In the genomic region with DNA sequence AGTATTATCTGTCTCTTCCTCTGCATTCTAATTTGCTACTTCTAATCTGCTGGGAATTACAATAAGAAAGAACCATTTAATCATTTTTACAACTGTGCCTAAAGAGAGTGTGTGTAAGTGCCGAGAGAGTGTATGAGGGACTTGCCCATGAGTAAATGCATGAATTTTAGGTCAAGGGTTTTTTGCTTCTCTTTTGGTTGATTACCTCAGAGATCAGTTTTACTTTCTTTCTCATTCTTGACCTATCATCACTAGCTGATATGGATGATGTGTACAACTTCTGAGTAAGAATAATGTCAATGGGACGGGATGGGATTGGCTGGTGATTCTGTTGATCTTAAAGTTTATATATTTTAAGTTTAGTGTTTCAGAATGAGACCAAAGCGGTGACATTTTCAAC, we compare ENCODE assay signal across 9 cellular contexts. TPM values are rescaled to one million over a fixed set of nuclear protein-coding genes. Genes with fewer than 3 reads are reported as not detected.
DNase-seq lines count a peak whose midpoint lies in the region; ATAC-seq, FAIRE-seq and TF ChIP-seq lines count a peak whose summit lies in the region.
"Had no signal": no experiment of that assay in that cellular context is flagged by ENCODE, and none has a peak within 500 bp of the region (broad histone marks: within the 10 kb centered on the region; RNA-seq: fewer than 3 reads in every experiment).

No MANE protein-coding gene starts in this region.

- TF ChIP-seq CTCF in esophagus squamous epithelium (IDR thresholded peaks at IDR 0.05) (no peak), psoas muscle (IDR thresholded peaks at IDR 0.05) (no peak), smooth muscle cell (IDR thresholded peaks at IDR 0.05; ENCODE audit: borderline replicate concordance, insufficient read depth, poor library complexity, severe bottlenecking) (no peak)

- peak in 1 of 4 donors; percentile 20 for TF ChIP-seq POLR2A in esophagus squamous epithelium (IDR thresholded peaks at IDR 0.05)

- H3K9me3 ChIP-seq in esophagus squamous epithelium: no peaks in the 10 kb centered on the region
- no peaks in the 10 kb centered on the region for H3K9me3 ChIP-seq in HAP-1
- H3K9me3 ChIP-seq in psoas muscle: no peaks in the 10 kb centered on the region
- no peaks in the 10 kb centered on the region for H3K9me3 ChIP-seq in smooth muscle cell (replicated peaks; ENCODE audit: low read depth)

- no peaks in the 10 kb centered on the region for H3K79me2 ChIP-seq in smooth muscle cell (ENCODE audit: low read depth)

- H3K9ac ChIP-seq in smooth muscle cell (ENCODE audit: low read depth): no peak overlapping the region

- H3K4me1 ChIP-seq in esophagus squamous epithelium (no peaks in the 10 kb centered on the region), HAP-1 (no peaks in the 10 kb centered on the region), psoas muscle (no peaks in the 10 kb centered on the region), smooth muscle cell (ENCODE audit: low read depth) (no peaks in the 10 kb centered on the region)

- peak; percentile 33 for DNase-seq in GM18507 (ENCODE audit: extremely low spot score, insufficient read length, low read depth)
- no peak for DNase-seq in esophagus squamous epithelium (lab: John Stamatoyannopoulos, UW)
- DNase-seq in HAP-1 (ENCODE audit: low spot score in 2 of 2): no peak
- DNase-seq in sciatic nerve (ENCODE audit: low spot score): no peak
- DNase-seq in psoas muscle: no peak
- DNase-seq in smooth muscle cell (lab: John Stamatoyannopoulos, UW; ENCODE audit: unreplicated experiment): no peak
- DNase-seq: NCI-H1417 had no signal

- no peaks in the 10 kb centered on the region for H4K20me1 ChIP-seq in smooth muscle cell (ENCODE audit: low read depth)

- WGBS in esophagus squamous epithelium, 2 donors: 62 to 64% methylated on average over 3 of the region's 3 CpGs
- WGBS in psoas muscle, 3 donors: 68 to 74% (median 69%) methylated on average over 3 of the region's 3 CpGs
- WGBS in smooth muscle cell (ENCODE audit: low lambda C conversion rate): 85% methylated on average over 3 of the region's 3 CpGs

- peak; percentile 95 for FAIRE-seq in GM18507 (lab: Jason Lieb, UNC)

- no peak overlapping the region for H2AFZ ChIP-seq in smooth muscle cell (ENCODE audit: low read depth)

- intact Hi-C loops in esophagus squamous epithelium (cut with DNase I): no loop called here
- intact Hi-C loops in sciatic nerve (cut with DNase I): no loop called here
- intact Hi-C loops in psoas muscle (cut with DNase I): no loop called here

- H3K27ac ChIP-seq in esophagus squamous epithelium: peak overlapping the region in 3 of 4 donors; percentile 34 to 65 (median 58)
- H3K27ac ChIP-seq in psoas muscle: no peak overlapping the region
- H3K27ac ChIP-seq in smooth muscle cell (ENCODE audit: low read depth): no peak overlapping the region

- ATAC-seq in GM21381 (IDR thresholded peaks at IDR 0.05; ENCODE audit: unreplicated experiment) (peak; percentile 64), HG03378 (IDR thresholded peaks at IDR 0.05; ENCODE audit: unreplicated experiment) (peak; percentile 91), sciatic nerve (no peak), psoas muscle (no peak)

- H3K36me3 ChIP-seq in esophagus squamous epithelium (no peaks in the 10 kb centered on the region), HAP-1 (replicated peaks) (no peaks in the 10 kb centered on the region), psoas muscle (ENCODE audit: insufficient read depth in 1 of 2, low read depth in 1 of 2) (no peaks in the 10 kb centered on the region), smooth muscle cell (ENCODE audit: low read depth) (no peaks in the 10 kb centered on the region)

- H3K27me3 ChIP-seq in esophagus squamous epithelium (peaks cover 0 to 3% (median 0%) of the 10 kb centered on the region in 4 donors), HAP-1 (ENCODE audit: low read depth) (no peaks in the 10 kb centered on the region), psoas muscle (ENCODE audit: insufficient read depth in 3 of 3, low read length in 2 of 3) (peaks cover 0 to 6% (median 2%) of the 10 kb centered on the region in 3 donors), smooth muscle cell (ENCODE audit: low read depth) (peaks cover 7% of the 10 kb centered on the region)

- peaks cover under 1% of the 10 kb centered on the region for H3F3A ChIP-seq in smooth muscle cell (ENCODE audit: low read depth)

- H3K4me2 ChIP-seq in smooth muscle cell: no peak overlapping the region

- in situ Hi-C loops in HAP-1 (cut with MboI; ENCODE audit: low sequenced_read_pairs): no loop called here

- H3K4me3 ChIP-seq in esophagus squamous epithelium: no peak overlapping the region
- no peak overlapping the region for H3K4me3 ChIP-seq in HAP-1
- no peak overlapping the region for H3K4me3 ChIP-seq in psoas muscle
- no peak overlapping the region for H3K4me3 ChIP-seq in smooth muscle cell

RNA-seq across cellular contexts. Expression of a gene that starts 47.8 kb away (rescaled TPM):
- 10 to 100 TPM in 2 of 4 donors, 1 to 10 TPM in 2; 4.9 to 29.6 (median 8.4) TPM for total RNA-seq in esophagus squamous epithelium
- 20.1 TPM for total RNA-seq in sciatic nerve
- 1 to 10 TPM; 1.1 to 2.0 (median 1.6) TPM for total RNA-seq in psoas muscle
- polyA plus RNA-seq in psoas muscle: under 1 TPM; 0.18 to 0.37 (median 0.26) TPM
- total RNA-seq in smooth muscle cell: not detected in 2 replicates
- polyA plus RNA-seq in smooth muscle cell: not detected in 2 replicates

Comparison
In these comparisons a context has a peak if more than half of its experiments do, and no peak if none do; other contexts are left out.
1. ATAC-seq: peak in GM21381 (single experiment) and HG03378 (single experiment); none in sciatic nerve (single experiment) and psoas muscle (0 of 4).
2. H3K27ac ChIP-seq: peak in esophagus squamous epithelium (3 of 4); none in psoas muscle (single experiment) and smooth muscle cell (single experiment).